In genomic region chr20:45173531-45173930, GRCh38 we compare ENCODE assay signal across 24 cellular contexts. TPM values are rescaled to one million over a fixed set of nuclear protein-coding genes. Genes with fewer than 3 reads are reported as not detected.
"Had no signal": no experiment of that assay in that cellular context is flagged by ENCODE, and none has a peak within 500 bp of the region (broad histone marks: within the 10 kb centered on the region; RNA-seq: fewer than 3 reads in every experiment).

No MANE protein-coding gene starts in this region.

- H3K4me3 ChIP-seq: SJCRH30 had no signal

- H3K27ac Mint-ChIP-seq: activated CD8-positive, alpha-beta T cell treated with anti-CD3 and anti-CD28 coated beads for 36 hours; activated naive CD4-positive, alpha-beta T cell treated with anti-CD3 and anti-CD28 coated beads, Interleukin-2, amount 50 U/mL, for 24 hours; activated T-cell treated with anti-CD3 and anti-CD28 coated beads, Interleukin-2, amount 50 U/mL, for 72 hours had no signal

- H3K27ac ChIP-seq: SJCRH30 had no signal

- DNase-seq: activated CD4-positive, alpha-beta T cell treated with anti-CD3 and anti-CD28 coated beads for 4 hours; activated CD8-positive, alpha-beta memory T cell treated with anti-CD3 and anti-CD28 coated beads, Interleukin-2, amount 50 U/mL, for 4 hours; activated CD8-positive, alpha-beta T cell treated with anti-CD3 and anti-CD28 coated beads for 36 hours; activated T-cell treated with anti-CD3 and anti-CD28 coated beads, Interleukin-2, amount 50 U/mL, for 72 hours; aorta; Kasumi-1; KBM-7; NCI-H1048; NCI-H146; NCI-H187 treated with DMSO at 0.1 percent for 48 hours; NCI-H2171; NCI-H226; NCI-H526; NCI-H774; Right ventricle myocardium superior; SJCRH30; SW 1271 had no signal

- H3K9me3 ChIP-seq: SJCRH30 had no signal

- H3K4me1 ChIP-seq: SJCRH30 had no signal

- ATAC-seq: activated CD4-positive, CD25-positive, alpha-beta regulatory T cell treated with anti-CD3 and anti-CD28 coated beads, Interleukin-2, amount 50 U/mL, for 24 hours; activated CD8-positive, alpha-beta T cell treated with anti-CD3 and anti-CD28 coated beads for 36 hours; activated T-cell treated with anti-CD3 and anti-CD28 coated beads, Interleukin-2, amount 50 U/mL, for 72 hours; SK-N-SH treated with all-trans-retinoic acid at 6 μM for 48 hours had no signal

- H3K36me3 Mint-ChIP-seq: activated naive CD4-positive, alpha-beta T cell treated with anti-CD3 and anti-CD28 coated beads, Interleukin-2, amount 50 U/mL, for 24 hours had no signal

- H3K4me3 Mint-ChIP-seq: activated CD8-positive, alpha-beta T cell treated with anti-CD3 and anti-CD28 coated beads for 36 hours; activated naive CD4-positive, alpha-beta T cell treated with anti-CD3 and anti-CD28 coated beads, Interleukin-2, amount 50 U/mL, for 24 hours; activated T-cell treated with anti-CD3 and anti-CD28 coated beads, Interleukin-2, amount 50 U/mL, for 72 hours; central memory CD8-positive, alpha-beta T cell had no signal

- H3K4me1 Mint-ChIP-seq: activated naive CD4-positive, alpha-beta T cell treated with anti-CD3 and anti-CD28 coated beads, Interleukin-2, amount 50 U/mL, for 24 hours; central memory CD8-positive, alpha-beta T cell had no signal

- H3K36me3 ChIP-seq: SJCRH30 had no signal

- H3K9me3 Mint-ChIP-seq: activated CD8-positive, alpha-beta T cell treated with anti-CD3 and anti-CD28 coated beads for 36 hours; activated naive CD4-positive, alpha-beta T cell treated with anti-CD3 and anti-CD28 coated beads, Interleukin-2, amount 50 U/mL, for 24 hours; activated T-cell treated with anti-CD3 and anti-CD28 coated beads, Interleukin-2, amount 50 U/mL, for 72 hours; central memory CD8-positive, alpha-beta T cell had no signal

RNA-seq across cellular contexts. Expression of gene PI3, which starts 1.2 kb away (rescaled TPM):
- total RNA-seq: activated CD8-positive, alpha-beta T cell treated with anti-CD3 and anti-CD28 coated beads for 36 hours; activated T-cell treated with anti-CD3 and anti-CD28 coated beads, Interleukin-2, amount 50 U/mL, for 72 hours; NCI-H460; Right ventricle myocardium superior; RPMI7951; SJCRH30; T-helper 1 cell treated with Interleukin-12 subunit alpha and Interleukin-12 subunit beta and Interleukin-4 antibody, amounts not matched to agents 30 ng/mL and 1 ng/mL, for 36 hours had no signal

RNA-seq across cellular contexts. Expression of gene SEMG1, which starts 33.3 kb away (rescaled TPM):
- total RNA-seq: activated CD8-positive, alpha-beta T cell treated with anti-CD3 and anti-CD28 coated beads for 36 hours; activated T-cell treated with anti-CD3 and anti-CD28 coated beads, Interleukin-2, amount 50 U/mL, for 72 hours; aorta; NCI-H460; Right ventricle myocardium superior; RPMI7951; SJCRH30; T-helper 1 cell treated with Interleukin-12 subunit alpha and Interleukin-12 subunit beta and Interleukin-4 antibody, amounts not matched to agents 30 ng/mL and 1 ng/mL, for 36 hours had no signal
- polyA plus RNA-seq: aorta had no signal

RNA-seq across cellular contexts. Expression of gene SEMG2, which starts 47.6 kb away (rescaled TPM):
- total RNA-seq: activated CD8-positive, alpha-beta T cell treated with anti-CD3 and anti-CD28 coated beads for 36 hours; activated T-cell treated with anti-CD3 and anti-CD28 coated beads, Interleukin-2, amount 50 U/mL, for 72 hours; aorta; NCI-H460; Right ventricle myocardium superior; RPMI7951; SJCRH30; T-helper 1 cell treated with Interleukin-12 subunit alpha and Interleukin-12 subunit beta and Interleukin-4 antibody, amounts not matched to agents 30 ng/mL and 1 ng/mL, for 36 hours had no signal
- polyA plus RNA-seq: aorta had no signal

RNA-seq across cellular contexts. Expression of gene WFDC12, which starts 49.3 kb away (rescaled TPM):
- total RNA-seq: activated CD8-positive, alpha-beta T cell treated with anti-CD3 and anti-CD28 coated beads for 36 hours; activated T-cell treated with anti-CD3 and anti-CD28 coated beads, Interleukin-2, amount 50 U/mL, for 72 hours; aorta; NCI-H460; Right ventricle myocardium superior; RPMI7951; SJCRH30; T-helper 1 cell treated with Interleukin-12 subunit alpha and Interleukin-12 subunit beta and Interleukin-4 antibody, amounts not matched to agents 30 ng/mL and 1 ng/mL, for 36 hours had no signal
- polyA plus RNA-seq: aorta had no signal

RNA-seq across cellular contexts. Expression of gene WFDC5, which starts 58.6 kb away (rescaled TPM):
- total RNA-seq: activated CD8-positive, alpha-beta T cell treated with anti-CD3 and anti-CD28 coated beads for 36 hours; aorta; NCI-H460; Right ventricle myocardium superior; RPMI7951; SJCRH30; T-helper 1 cell treated with Interleukin-12 subunit alpha and Interleukin-12 subunit beta and Interleukin-4 antibody, amounts not matched to agents 30 ng/mL and 1 ng/mL, for 36 hours had no signal
- polyA plus RNA-seq: aorta had no signal
